Comparison of ENCODE assay signal across 8 cellular contexts in genomic region chr2:199456383-199457146, GRCh38. TPM values are rescaled to one million over a fixed set of nuclear protein-coding genes. Genes with fewer than 3 reads are reported as not detected.
A peak's percentile ranks its signal among the peaks of the same experiment; 100 is the strongest.
DNase-seq lines count a peak whose midpoint lies in the region; ATAC-seq and TF ChIP-seq lines count a peak whose summit lies in the region.

No MANE protein-coding gene starts in this region.

- H3K4me2 ChIP-seq in osteoblast (ENCODE audit: insufficient read depth, low read length), result peak overlapping the region; percentile 97

- peak overlapping the region; percentile 39 for H2AFZ ChIP-seq in osteoblast (ENCODE audit: low read length)

- H3K79me2 ChIP-seq in osteoblast (ENCODE audit: insufficient read depth, low read length), result peaks cover 97% of the 10 kb centered on the region

- H3K27me3 ChIP-seq in endodermal cell (ENCODE audit: control insufficient read depth, insufficient read depth, low read length, poor library complexity, severe bottlenecking), result peaks cover 54% of the 10 kb centered on the region
- no peaks in the 10 kb centered on the region for H3K27me3 ChIP-seq in osteoblast (ENCODE audit: insufficient read depth, low read length)
- peaks cover 43% of the 10 kb centered on the region for H3K27me3 ChIP-seq in thyroid gland

- H3K9ac ChIP-seq in endodermal cell (ENCODE audit: extremely low read depth, low read length, poor library complexity, severe bottlenecking), result no peak overlapping the region

- H3K27me3 Mint-ChIP-seq in endodermal cell (ENCODE audit: insufficient read depth), result peaks cover 52% of the 10 kb centered on the region

- 0 to 1% methylated on average over 17 to 43 of the region's 44 CpGs for WGBS in endodermal cell (ENCODE audit: insufficient coverage in 1 of 2, insufficient read length in 1 of 2), 2 experiments
- WGBS in thyroid gland, 2 donors, result 8 to 10% methylated on average over 37 to 43 of the region's 44 CpGs

- H3K36me3 ChIP-seq in endodermal cell (ENCODE audit: control insufficient read depth, insufficient read depth, low read length), result no peaks in the 10 kb centered on the region
- H3K36me3 ChIP-seq in osteoblast (ENCODE audit: insufficient read depth, low read length), result no peaks in the 10 kb centered on the region
- no peaks in the 10 kb centered on the region for H3K36me3 ChIP-seq in thyroid gland

- peaks cover 16% of the 10 kb centered on the region for H4K20me1 ChIP-seq in osteoblast (ENCODE audit: insufficient read depth, low read length)

- no peak overlapping the region for H3K27ac ChIP-seq in endodermal cell (ENCODE audit: low read depth, low read length)
- peak overlapping the region; percentile 77 for H3K27ac ChIP-seq in osteoblast (ENCODE audit: low read depth, low read length)
- no peak overlapping the region for H3K27ac ChIP-seq in thyroid gland

- H3K9me3 Mint-ChIP-seq in endodermal cell, result no peaks in the 10 kb centered on the region

- intact Hi-C loops in thyroid gland (cut with DNase I), result no loop called here

- DNase-seq in ELF-1 (ENCODE audit: low read depth, low spot score) (peak; percentile 23), NCI-H526 (lab: John Stamatoyannopoulos, UW) (peak; percentile 17 to 72), endodermal cell (no peak), osteoblast (ENCODE audit: insufficient read length, low spot score, missing footprints) (peak; percentile 59), NCI-H446 treated with DMSO at 0.1 percent for 48 hours (lab: John Stamatoyannopoulos, UW) (no peak), DMS79 treated with DMSO at 0.1 percent for 48 hours (lab: John Stamatoyannopoulos, UW) (no peak), thyroid gland (no peak)

- H3K4me1 ChIP-seq in endodermal cell (ENCODE audit: control insufficient read depth, insufficient read depth, low read length) (no peaks in the 10 kb centered on the region), osteoblast (ENCODE audit: insufficient read depth, low read length) (peaks cover 31% of the 10 kb centered on the region), thyroid gland (peaks cover 20 to 38% of the 10 kb centered on the region in 2 donors)

- no peak for TF ChIP-seq POLR2A in thyroid gland (IDR thresholded peaks at IDR 0.05)

- H3K9me3 ChIP-seq in endodermal cell (ENCODE audit: control insufficient read depth, low read length), result no peaks in the 10 kb centered on the region
- H3K9me3 ChIP-seq in osteoblast (ENCODE audit: low read depth, low read length), result no peaks in the 10 kb centered on the region
- H3K9me3 ChIP-seq in thyroid gland, result no peaks in the 10 kb centered on the region

- ATAC-seq in HG03439 (IDR thresholded peaks at IDR 0.05; ENCODE audit: unreplicated experiment), result no peak

- peak overlapping the region; percentile 79 for H3K4me3 Mint-ChIP-seq in endodermal cell

- H3K27ac Mint-ChIP-seq in endodermal cell, result no peak overlapping the region

- TF ChIP-seq CTCF in endodermal cell (conservative IDR thresholded peaks at IDR 0.05), result no peak
- no peak for TF ChIP-seq CTCF in osteoblast (IDR thresholded peaks at IDR 0.05; ENCODE audit: extremely low read depth, low read depth, low read length)
- TF ChIP-seq CTCF in thyroid gland (IDR thresholded peaks at IDR 0.05), result no peak

- no peaks in the 10 kb centered on the region for H3K36me3 Mint-ChIP-seq in endodermal cell (ENCODE audit: low read depth)

- H3K4me3 ChIP-seq in endodermal cell (ENCODE audit: low read length), result peak overlapping the region; percentile 83
- H3K4me3 ChIP-seq in osteoblast (ENCODE audit: insufficient read depth, low read length), result peak overlapping the region; percentile 87
- peak overlapping the region in 1 of 3 donors; percentile 83 for H3K4me3 ChIP-seq in thyroid gland (replicated peaks in 1 of 3)

- peaks cover 21% of the 10 kb centered on the region for H3K4me1 Mint-ChIP-seq in endodermal cell

RNA-seq across cellular contexts. Expression of gene SATB2, which starts 1.2 kb away (rescaled TPM):
- 1 to 10 TPM; 2.4 to 3.0 TPM for total RNA-seq in endodermal cell
- 5.4 TPM for polyA plus RNA-seq in endodermal cell (2013, experiment 1 of 2)
- polyA plus RNA-seq in endodermal cell (2013, experiment 2 of 2), result 5.7 TPM
- 53.2 and 54.5 TPM in 2 replicates for total RNA-seq in osteoblast
- total RNA-seq in thyroid gland, result 1 to 10 TPM; 1.9 to 2.9 (median 1.9) TPM

Comparison
In these comparisons a context has a peak if more than half of its experiments do, and no peak if none do; other contexts are left out.
1. DNase-seq: peak in ELF-1 (single experiment), NCI-H526 (2 of 2) and osteoblast (single experiment); none in endodermal cell (single experiment), NCI-H446 treated with DMSO at 0.1 percent for 48 hours (single experiment), DMS79 treated with DMSO at 0.1 percent for 48 hours (single experiment) and thyroid gland (0 of 2).
2. RNA of gene SATB2, which starts 1.2 kb away (total RNA-seq): 53.2 to 54.5 TPM in osteoblast; 2.4 to 3.0 TPM in endodermal cell and 1.9 to 2.9 TPM in thyroid gland; every median in the first group is over 10 times any median in the second.